ENCODE assay signal across 1 cellular context in the genomic region with DNA sequence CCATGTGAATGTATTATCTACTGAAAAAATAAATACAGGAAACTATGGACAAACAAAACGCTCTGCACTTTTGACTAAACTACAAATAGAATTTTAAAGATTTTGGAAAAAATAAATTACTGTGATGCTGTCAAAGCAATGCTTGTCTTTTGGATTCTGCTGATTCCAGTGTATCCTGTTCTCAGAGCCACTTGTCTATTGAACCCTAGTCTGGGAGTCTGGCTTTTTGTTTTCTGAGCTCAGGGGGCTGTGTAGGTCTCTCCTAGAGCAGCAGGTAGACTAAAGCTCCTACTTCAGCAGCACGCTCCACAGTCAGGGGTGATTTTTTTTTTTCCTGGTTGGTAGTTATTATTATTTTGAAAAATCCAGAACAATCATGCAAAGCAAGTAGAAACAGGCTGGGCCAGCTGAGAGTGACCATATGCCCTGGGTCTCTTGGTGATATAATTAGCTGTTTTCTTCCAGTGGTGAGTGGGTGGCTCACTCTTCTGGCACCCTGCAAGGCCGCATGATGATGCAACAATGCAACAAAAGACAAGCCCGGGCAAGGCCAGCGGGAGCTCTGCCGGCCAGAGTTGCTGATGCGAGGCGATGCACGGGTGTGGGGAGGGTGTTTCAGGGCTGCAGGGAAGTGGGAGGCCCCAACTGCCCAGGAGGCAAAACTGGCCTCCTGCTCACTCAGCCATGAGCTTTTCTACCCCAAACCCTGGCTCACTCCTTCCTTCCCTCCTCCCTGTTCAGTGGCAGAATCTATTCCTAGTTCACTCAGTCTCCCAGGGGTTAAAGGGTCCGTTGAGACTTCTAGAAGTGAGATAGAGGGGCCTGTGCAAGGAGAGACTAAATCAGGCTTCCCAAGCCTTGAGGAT.
TF ChIP-seq lines count a peak whose summit lies in the region.

No MANE protein-coding gene starts in this region.

TF ChIP-seq in HCT116, 20 proteins besides CTCF, POLR2A, EP300 and RAD21 (continued from another document):
- TF ChIP-seq, protein P1, sequence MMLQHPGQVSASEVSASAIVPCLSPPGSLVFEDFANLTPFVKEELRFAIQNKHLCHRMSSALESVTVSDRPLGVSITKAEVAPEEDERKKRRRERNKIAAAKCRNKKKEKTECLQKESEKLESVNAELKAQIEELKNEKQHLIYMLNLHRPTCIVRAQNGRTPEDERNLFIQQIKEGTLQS (IDR thresholded peaks at IDR 0.05): peak; percentile 98
- TF ChIP-seq CBX3 (IDR thresholded peaks at IDR 0.05; ENCODE audit: low read depth): peak; percentile 87
- peak; percentile 34 for TF ChIP-seq YY1 (IDR thresholded peaks at IDR 0.05; ENCODE audit: extremely low read depth, insufficient replicate concordance, low read depth, low read length)
- no peak; the same call in 1 of the 2 replicates for TF ChIP-seq ZFX (IDR thresholded peaks at IDR 0.05)
- peak; percentile 50 for TF ChIP-seq SIN3A (IDR thresholded peaks at IDR 0.05; ENCODE audit: low read depth)
- peak; percentile 71 for TF ChIP-seq TCF7L2 (IDR thresholded peaks at IDR 0.05; ENCODE audit: borderline replicate concordance, extremely low read depth, insufficient read depth, insufficient read length)
- no peak for TF ChIP-seq FOSL1 (IDR thresholded peaks at IDR 0.05; ENCODE audit: low read depth)
- no peak for TF ChIP-seq ZNF274 (IDR thresholded peaks at IDR 0.05; ENCODE audit: low read depth, low read length)
- TF ChIP-seq CEBPB (IDR thresholded peaks at IDR 0.05; ENCODE audit: low read depth): peak; percentile 99
